In the genomic region with DNA sequence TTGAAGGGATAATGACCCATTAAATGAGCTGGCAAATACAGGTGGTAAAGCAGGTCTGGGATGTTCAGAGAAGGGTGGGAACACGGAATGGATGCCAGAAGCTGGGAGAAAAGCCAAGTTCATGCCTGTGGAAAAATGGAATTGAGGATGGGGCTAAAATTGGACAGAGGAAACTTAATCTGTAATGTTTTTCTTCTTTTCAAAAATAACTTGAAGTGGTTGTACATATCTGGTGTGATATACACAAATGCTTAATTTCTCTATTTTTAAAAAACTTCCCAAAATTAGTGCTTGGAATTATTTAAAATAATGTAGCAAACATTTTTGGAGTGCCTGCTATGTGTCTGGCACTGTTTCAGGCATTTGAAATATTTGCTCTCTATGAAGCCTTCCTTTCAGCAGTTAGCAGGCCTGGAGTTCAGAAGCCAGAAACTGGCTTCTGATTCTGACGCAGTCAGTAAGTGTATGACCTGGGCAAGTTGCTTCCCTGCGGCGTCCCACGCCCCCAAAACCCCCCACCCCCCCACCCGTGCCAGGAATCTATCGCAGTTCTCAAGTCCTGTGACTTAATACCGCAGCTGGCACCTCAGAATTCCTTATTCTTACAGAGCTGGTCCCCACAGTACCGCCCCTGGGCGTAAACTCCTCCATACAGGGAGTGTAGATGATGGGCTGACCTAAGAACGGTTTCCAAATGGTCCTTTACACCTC, we compare ENCODE assay signal across 8 cellular contexts. TPM values are rescaled to one million over a fixed set of nuclear protein-coding genes. Genes with fewer than 3 reads are reported as not detected.
DNase-seq lines count a peak whose midpoint lies in the region; ATAC-seq, FAIRE-seq and TF ChIP-seq lines count a peak whose summit lies in the region.

No MANE protein-coding gene starts in this region.

- DNase-seq in H54 (ENCODE audit: insufficient read length, low spot score), result peak; percentile 40
- DNase-seq in SK-MEL-5 (ENCODE audit: low read depth, low spot score), result peak; percentile 81
- peak; percentile 45 for DNase-seq in fibroblast of peridontal ligament (ENCODE audit: extremely low read depth)
- peak in 1 of 2 donors; percentile 45 for DNase-seq in trophoblast cell
- no peak for DNase-seq in activated CD8-positive, alpha-beta memory T cell treated with anti-CD3 and anti-CD28 coated beads, Interleukin-2, amount 50 U/mL, for 48 hours
- DNase-seq in effector CD4-positive, alpha-beta T cell, result no peak

- no CpG with 5 or more reads among the region's 11 CpGs for WGBS in trophoblast cell (ENCODE audit: extremely low coverage, insufficient coverage, insufficient read length)

- peaks cover 0 to 4% of the 10 kb centered on the region in 2 experiments for H3K36me3 ChIP-seq in trophoblast cell (ENCODE audit: control insufficient read depth in 1 of 2, insufficient read depth in 2 of 2, low read length in 2 of 2)

- no peak overlapping the region for H3K18ac ChIP-seq in trophoblast cell (ENCODE audit: low read length)

- no peaks in the 10 kb centered on the region for H3K27me3 ChIP-seq in trophoblast cell (ENCODE audit: insufficient read depth, low read length)

- no peak for FAIRE-seq in H54 (lab: Jason Lieb, UNC)

- H4K8ac ChIP-seq in trophoblast cell (ENCODE audit: low read depth, low read length), result peak overlapping the region; percentile 69

- peak overlapping the region; percentile 83 for H3K4me2 ChIP-seq in trophoblast cell (ENCODE audit: low read length)

- peaks cover 4% of the 10 kb centered on the region for H3K79me1 ChIP-seq in trophoblast cell (ENCODE audit: low read length)

- H3K4me1 ChIP-seq in trophoblast cell (ENCODE audit: control insufficient read depth in 1 of 2, insufficient read depth in 2 of 2, low read length in 2 of 2), result peaks cover 0 to 2% of the 10 kb centered on the region in 2 experiments

- H2AFZ ChIP-seq in trophoblast cell (ENCODE audit: insufficient read depth, low read length, poor library complexity), result no peak overlapping the region

- H3K27ac ChIP-seq in trophoblast cell (ENCODE audit: low read depth, low read length), result no peak overlapping the region

- no peak overlapping the region for H2BK12ac ChIP-seq in trophoblast cell (ENCODE audit: low read length)

- H3K14ac ChIP-seq in trophoblast cell (ENCODE audit: low read length), result no peak overlapping the region

- no peak overlapping the region for H4K12ac ChIP-seq in trophoblast cell (ENCODE audit: low read depth, low read length)

- H4K91ac ChIP-seq in trophoblast cell (ENCODE audit: low read depth, low read length), result peak overlapping the region; percentile 29

- H2BK120ac ChIP-seq in trophoblast cell (ENCODE audit: insufficient read depth, low read length, poor library complexity), result no peak overlapping the region

- ATAC-seq in HG03108 (IDR thresholded peaks at IDR 0.05; ENCODE audit: unreplicated experiment) (no peak), HG03439 (IDR thresholded peaks at IDR 0.05; ENCODE audit: unreplicated experiment) (no peak)

- no peaks in the 10 kb centered on the region for H3K9me3 ChIP-seq in trophoblast cell (ENCODE audit: insufficient read depth, low read depth, low read length)

- H2BK5ac ChIP-seq in trophoblast cell (ENCODE audit: low read depth, low read length, poor library complexity), result no peak overlapping the region

- in situ Hi-C loops in SK-MEL-5 (cut with HindIII; ENCODE audit: low pct_unique_long_range_greater_than_20kb, low sequenced_read_pairs), result no loop called here

- no peak overlapping the region for H3K23ac ChIP-seq in trophoblast cell (ENCODE audit: low read length)

- H3K79me2 ChIP-seq in trophoblast cell (ENCODE audit: control insufficient read depth, insufficient read depth, low read length, poor library complexity), result peaks cover 7% of the 10 kb centered on the region

- H2AK5ac ChIP-seq in trophoblast cell (ENCODE audit: low read length), result no peak overlapping the region

- H3K4me3 ChIP-seq in trophoblast cell (ENCODE audit: low read depth, low read length), result no peak overlapping the region

- no peak for TF ChIP-seq POLR2A in H54 (IDR thresholded peaks at IDR 0.05; ENCODE audit: low read depth, low read length)

- H3K9ac ChIP-seq in trophoblast cell (ENCODE audit: low read length), result no peak overlapping the region

- no peak overlapping the region for H3K4ac ChIP-seq in trophoblast cell (ENCODE audit: low read depth, low read length)

RNA-seq across cellular contexts. Expression of a gene that starts 0.8 kb away (rescaled TPM):
- total RNA-seq in SK-MEL-5 (2014; rRNA removed; shearing (Covaris generic)), result 173 and 188 TPM in 2 replicates
- polyA plus RNA-seq in SK-MEL-5 (2015; cell fraction: cytosol; rRNA removed), result 104 and 123 TPM in 2 replicates
- polyA plus RNA-seq in SK-MEL-5 (2015; cell fraction: nucleus; rRNA removed), result 38.2 and 39.5 TPM in 2 replicates
- 58.2 and 61.0 TPM in 2 replicates for polyA plus RNA-seq in trophoblast cell (2013)

RNA-seq across cellular contexts. Expression of a gene that starts 51.7 kb away (rescaled TPM):
- total RNA-seq in SK-MEL-5 (2014; rRNA removed; shearing (Covaris generic)), result 1,248 and 1,278 TPM in 2 replicates
- polyA plus RNA-seq in SK-MEL-5 (2015; cell fraction: cytosol; rRNA removed), result 994 and 1,090 TPM in 2 replicates
- polyA plus RNA-seq in SK-MEL-5 (2015; cell fraction: nucleus; rRNA removed), result 446 and 448 TPM in 2 replicates
- 1.5 and 1.6 TPM in 2 replicates for polyA plus RNA-seq in trophoblast cell (2013)

Comparison
In these comparisons a context has a peak if more than half of its experiments do, and no peak if none do; other contexts are left out.
1. DNase-seq: peak in H54 (single experiment), SK-MEL-5 (single experiment) and fibroblast of peridontal ligament (single experiment); none in activated CD8-positive, alpha-beta memory T cell treated with anti-CD3 and anti-CD28 coated beads, Interleukin-2, amount 50 U/mL, for 48 hours (single experiment) and effector CD4-positive, alpha-beta T cell (single experiment).